In the genomic region with DNA sequence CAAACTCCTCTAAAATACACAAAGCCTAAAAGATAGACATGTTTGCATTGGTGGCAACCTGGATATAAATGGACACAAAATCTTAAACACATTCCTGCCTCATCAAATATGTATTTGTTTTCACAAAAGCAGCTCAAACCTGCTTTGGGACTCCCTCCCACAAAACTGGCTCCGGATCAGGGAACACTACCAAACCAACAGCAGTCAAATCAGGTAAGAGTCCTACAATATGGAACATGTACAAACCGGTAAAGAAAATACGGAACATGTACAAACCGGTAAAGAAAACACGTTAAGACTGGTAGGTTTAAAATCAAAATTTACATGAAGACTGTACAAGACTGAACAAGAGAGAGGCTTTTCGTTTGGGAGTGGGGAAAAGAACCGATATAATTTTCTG, we compare ENCODE assay signal across 28 cellular contexts. TPM values are rescaled to one million over a fixed set of nuclear protein-coding genes. Genes with fewer than 3 reads are reported as not detected.
"Had no signal": no experiment of that assay in that cellular context is flagged by ENCODE, and none has a peak within 500 bp of the region (broad histone marks: within the 10 kb centered on the region; RNA-seq: fewer than 3 reads in every experiment).

No MANE protein-coding gene starts in this region.

- H3K4me1 ChIP-seq: body of pancreas had no signal

- DNase-seq: activated CD4-positive, alpha-beta T cell treated with anti-CD3 and anti-CD28 coated beads for 48 hours; activated CD4-positive, alpha-beta T cell treated with anti-CD3 and anti-CD28 coated beads, Interleukin-2, amount 50 U/mL, for 4 hours; activated CD4-positive, CD25-positive, alpha-beta regulatory T cell treated with anti-CD3 and anti-CD28 coated beads, Interleukin-2, amount 50 U/mL, for 72 hours; activated CD8-positive, alpha-beta memory T cell treated with anti-CD3 and anti-CD28 coated beads, Interleukin-2, amount 50 U/mL, for 48 hours; activated CD8-positive, alpha-beta T cell treated with anti-CD3 and anti-CD28 coated beads, Interleukin-2, amount 10 ng/mL, durations not matched to agents 7 days and 5 days; activated effector memory CD4-positive, alpha-beta T cell treated with Interleukin-2 at 50 U/mL for 16 hours; activated naive CD4-positive, alpha-beta T cell; activated T-cell treated with anti-CD3 and anti-CD28 coated beads, Interleukin-2, amount 50 U/mL, for 1 hour; aorta; body of pancreas; cerebellar nuclear complex; NCI-H1105 treated with DMSO at 0.1 percent for 48 hours; NCI-H1436 treated with DMSO at 0.1 percent for 48 hours; NCI-H187; NCI-H2081; NCI-H2227 treated with DMSO at 0.1 percent for 48 hours; NCI-H526 treated with DMSO at 0.1 percent for 48 hours; NCI-H82; SHP77 treated with DMSO at 0.1 percent for 48 hours had no signal

- H3K4me3 ChIP-seq: body of pancreas, cardiac muscle cell had no signal

- H3K27me3 ChIP-seq: body of pancreas, cardiac muscle cell had no signal

- H3K9me3 Mint-ChIP-seq: activated naive CD4-positive, alpha-beta T cell treated with anti-CD3 and anti-CD28 coated beads, Interleukin-2, amount 50 U/mL, for 24 hours; activated T-helper 1 cell treated with anti-CD3 and anti-CD28 coated beads, Interleukin-12 subunit alpha, Interleukin-12 subunit beta, Interleukin-2, Interleukin-4 antibody, amounts not matched to agents 30 ng/mL and 10 ng/mL and 1 ng/mL, durations not matched to agents 14 hours and 24 hours and 36 hours; T-helper 1 cell treated with Interleukin-12 subunit alpha and Interleukin-12 subunit beta and Interleukin-4 antibody, amounts not matched to agents 30 μg/mL and 1 μg/mL, for 36 hours; WTC11 had no signal

- ATAC-seq: activated CD8-positive, alpha-beta T cell treated with anti-CD3 and anti-CD28 coated beads, Interleukin-2, amount 10 ng/mL, durations not matched to agents 7 days and 5 days; body of pancreas; Panc1; WTC11 had no signal

- H3K4me3 Mint-ChIP-seq: activated CD8-positive, alpha-beta T cell treated with anti-CD3 and anti-CD28 coated beads, Interleukin-2, amount 10 ng/mL, durations not matched to agents 7 days and 5 days; activated naive CD4-positive, alpha-beta T cell treated with anti-CD3 and anti-CD28 coated beads, Interleukin-2, amount 50 U/mL, for 24 hours; activated T-helper 1 cell treated with anti-CD3 and anti-CD28 coated beads, Interleukin-12 subunit alpha, Interleukin-12 subunit beta, Interleukin-2, Interleukin-4 antibody, amounts not matched to agents 30 ng/mL and 10 ng/mL and 1 ng/mL, durations not matched to agents 14 hours and 24 hours and 36 hours; T-helper 1 cell treated with Interleukin-12 subunit alpha and Interleukin-12 subunit beta and Interleukin-4 antibody, amounts not matched to agents 30 μg/mL and 1 μg/mL, for 36 hours; WTC11 had no signal

- H3K9me3 ChIP-seq: body of pancreas had no signal

- H3K36me3 Mint-ChIP-seq: activated naive CD4-positive, alpha-beta T cell treated with anti-CD3 and anti-CD28 coated beads, Interleukin-2, amount 50 U/mL, for 24 hours; WTC11 had no signal

- H3K27ac Mint-ChIP-seq: activated CD8-positive, alpha-beta T cell treated with anti-CD3 and anti-CD28 coated beads, Interleukin-2, amount 10 ng/mL, durations not matched to agents 7 days and 5 days; activated naive CD4-positive, alpha-beta T cell treated with anti-CD3 and anti-CD28 coated beads, Interleukin-2, amount 50 U/mL, for 24 hours; activated T-helper 1 cell treated with anti-CD3 and anti-CD28 coated beads, Interleukin-12 subunit alpha, Interleukin-12 subunit beta, Interleukin-2, Interleukin-4 antibody, amounts not matched to agents 30 ng/mL and 10 ng/mL and 1 ng/mL, durations not matched to agents 14 hours and 24 hours and 36 hours; T-helper 1 cell treated with Interleukin-12 subunit alpha and Interleukin-12 subunit beta and Interleukin-4 antibody, amounts not matched to agents 30 μg/mL and 1 μg/mL, for 36 hours; WTC11 had no signal

- H3K27ac ChIP-seq: body of pancreas, cardiac muscle cell had no signal

- H3K4me1 Mint-ChIP-seq: activated naive CD4-positive, alpha-beta T cell treated with anti-CD3 and anti-CD28 coated beads, Interleukin-2, amount 50 U/mL, for 24 hours; WTC11 had no signal

- H3K36me3 ChIP-seq: cardiac muscle cell had no signal

RNA-seq across cellular contexts. Expression of a gene that starts 4.3 kb away (rescaled TPM):
- total RNA-seq: activated CD8-positive, alpha-beta T cell treated with anti-CD3 and anti-CD28 coated beads, Interleukin-2, amount 10 ng/mL, durations not matched to agents 7 days and 5 days; activated T-helper 1 cell treated with anti-CD3 and anti-CD28 coated beads, Interleukin-12 subunit alpha, Interleukin-12 subunit beta, Interleukin-2, Interleukin-4 antibody, amounts not matched to agents 30 ng/mL and 10 ng/mL and 1 ng/mL, durations not matched to agents 14 hours and 24 hours and 36 hours; aorta; body of pancreas; cardiac muscle cell; NCI-H460; OCI-LY7; SK-MEL-5; WTC11 had no signal

RNA-seq across cellular contexts. Expression of a gene that starts 50.6 kb away (rescaled TPM):
- total RNA-seq: activated CD8-positive, alpha-beta T cell treated with anti-CD3 and anti-CD28 coated beads, Interleukin-2, amount 10 ng/mL, durations not matched to agents 7 days and 5 days; activated T-helper 1 cell treated with anti-CD3 and anti-CD28 coated beads, Interleukin-12 subunit alpha, Interleukin-12 subunit beta, Interleukin-2, Interleukin-4 antibody, amounts not matched to agents 30 ng/mL and 10 ng/mL and 1 ng/mL, durations not matched to agents 14 hours and 24 hours and 36 hours; aorta; body of pancreas; cardiac muscle cell; NCI-H460; OCI-LY7; WTC11 had no signal
